ENCODE assay signal across 21 cellular contexts in genomic region chr17:17915183-17915582, GRCh38.
"Had no signal": no experiment of that assay in that cellular context is flagged by ENCODE, and none has a peak within 500 bp of the region (broad histone marks: within the 10 kb centered on the region; RNA-seq: fewer than 3 reads in every experiment).

No MANE protein-coding gene starts in this region.

- H3K4me3 ChIP-seq: ascending aorta, body of pancreas had no signal

- H3K36me3 Mint-ChIP-seq: activated CD4-positive, alpha-beta memory T cell treated with anti-CD3 and anti-CD28 coated beads for 36 hours; activated naive CD4-positive, alpha-beta T cell treated with anti-CD3 and anti-CD28 coated beads, Interleukin-2, amount 50 U/mL, for 72 hours had no signal

- H3K27ac ChIP-seq: ascending aorta, body of pancreas had no signal

- H3K9me3 Mint-ChIP-seq: activated CD4-positive, alpha-beta memory T cell treated with anti-CD3 and anti-CD28 coated beads for 36 hours; activated naive CD4-positive, alpha-beta T cell treated with anti-CD3 and anti-CD28 coated beads, Interleukin-2, amount 50 U/mL, for 72 hours; activated naive CD8-positive, alpha-beta T cell treated with anti-CD3 and anti-CD28 coated beads, Interleukin-2, amount 50 U/mL, for 24 hours; activated T-cell treated with anti-CD3 and anti-CD28 coated beads, Interleukin-2, amount 50 U/mL, for 4 hours; T-helper 1 cell treated with Interleukin-12 subunit alpha and Interleukin-12 subunit beta and Interleukin-4 antibody, amounts not matched to agents 30 μg/mL and 1 μg/mL, for 36 hours had no signal

- ATAC-seq: activated naive CD4-positive, alpha-beta T cell treated with anti-CD3 and anti-CD28 coated beads, Interleukin-2, amount 50 U/mL, for 72 hours; activated naive CD8-positive, alpha-beta T cell treated with anti-CD3 and anti-CD28 coated beads, Interleukin-2, amount 50 U/mL, for 24 hours; activated T-cell treated with anti-CD3 and anti-CD28 coated beads, Interleukin-2, amount 50 U/mL, for 4 hours; body of pancreas; WTC11 had no signal

- H3K36me3 ChIP-seq: ascending aorta had no signal

- H3K4me3 Mint-ChIP-seq: activated CD4-positive, alpha-beta memory T cell treated with anti-CD3 and anti-CD28 coated beads for 36 hours; activated naive CD8-positive, alpha-beta T cell treated with anti-CD3 and anti-CD28 coated beads, Interleukin-2, amount 50 U/mL, for 24 hours; activated T-cell treated with anti-CD3 and anti-CD28 coated beads, Interleukin-2, amount 50 U/mL, for 4 hours; T-helper 1 cell treated with Interleukin-12 subunit alpha and Interleukin-12 subunit beta and Interleukin-4 antibody, amounts not matched to agents 30 μg/mL and 1 μg/mL, for 36 hours; WTC11 had no signal

- H3K27me3 Mint-ChIP-seq: activated CD4-positive, alpha-beta memory T cell treated with anti-CD3 and anti-CD28 coated beads for 36 hours; activated naive CD8-positive, alpha-beta T cell treated with anti-CD3 and anti-CD28 coated beads, Interleukin-2, amount 50 U/mL, for 24 hours had no signal

- H3K27me3 ChIP-seq: ascending aorta, body of pancreas had no signal

- DNase-seq: activated CD4-positive, alpha-beta memory T cell treated with anti-CD3 and anti-CD28 coated beads for 36 hours; activated CD4-positive, alpha-beta T cell treated with anti-CD3 and anti-CD28 coated beads for 48 hours; activated CD4-positive, CD25-positive, alpha-beta regulatory T cell treated with anti-CD3 and anti-CD28 coated beads, Interleukin-2, amount 50 U/mL, for 72 hours; activated CD8-positive, alpha-beta memory T cell treated with anti-CD3 and anti-CD28 coated beads for 24 hours; activated effector memory CD4-positive, alpha-beta T cell treated with anti-CD3 and anti-CD28 coated beads, Interleukin-2, amount 50 U/mL, for 16 hours; activated naive CD4-positive, alpha-beta T cell treated with Interleukin-2 at 50 U/mL for 16 hours; activated naive CD8-positive, alpha-beta T cell treated with anti-CD3 and anti-CD28 coated beads, Interleukin-2, amount 50 U/mL, for 24 hours; activated T-cell treated with anti-CD3 and anti-CD28 coated beads, Interleukin-2, amount 50 U/mL, for 4 hours; amniotic stem cell; body of pancreas; central memory CD4-positive, alpha-beta T cell; Karpas-422; MM.1S; NCI-H146; NCI-H1930; NCI-H69; SHP77 treated with DMSO at 0.1 percent for 48 hours had no signal

- H3K27ac Mint-ChIP-seq: activated CD4-positive, alpha-beta memory T cell treated with anti-CD3 and anti-CD28 coated beads for 36 hours; activated naive CD8-positive, alpha-beta T cell treated with anti-CD3 and anti-CD28 coated beads, Interleukin-2, amount 50 U/mL, for 24 hours; WTC11 had no signal

- H3K9me3 ChIP-seq: ascending aorta, body of pancreas had no signal
